Comparison of ENCODE assay signal across 8 cellular contexts in genomic region chr4:177051473-177052060, GRCh38.
DNase-seq lines count a peak whose midpoint lies in the region; ATAC-seq, FAIRE-seq and TF ChIP-seq lines count a peak whose summit lies in the region.

No MANE protein-coding gene starts in this region.

- no peak overlapping the region for H3K4me3 ChIP-seq in upper lobe of left lung

- H3K27ac ChIP-seq in upper lobe of left lung, result no peak overlapping the region

- no peaks in the 10 kb centered on the region for H3K36me3 ChIP-seq in upper lobe of left lung

- peak in 4 of 6 experiments; percentile 6 to 26 (median 17) for TF ChIP-seq CTCF in upper lobe of left lung (IDR thresholded peaks at IDR 0.05)

- peak; percentile 0 for DNase-seq in NCI-H2107 treated with DMSO at 0.1 percent for 48 hours (lab: John Stamatoyannopoulos, UW; ENCODE audit: unreplicated experiment)
- no peak for DNase-seq in NCI-H2107 (lab: John Stamatoyannopoulos, UW)
- peak; percentile 7 for DNase-seq in RCC 7860 (ENCODE audit: low spot score)
- DNase-seq in fibroblast of the conjunctiva (ENCODE audit: low read depth), result peak; percentile 4
- no peak for DNase-seq in upper lobe of left lung
- no peak for DNase-seq in NCI-H128 (lab: John Stamatoyannopoulos, UW; ENCODE audit: unreplicated experiment)

- TF ChIP-seq EP300 in upper lobe of left lung (IDR thresholded peaks at IDR 0.05), result no peak

- H3K9me3 ChIP-seq in upper lobe of left lung, result no peaks in the 10 kb centered on the region

- H3K4me1 ChIP-seq in upper lobe of left lung, result no peaks in the 10 kb centered on the region

- FAIRE-seq in RCC 7860 (lab: Jason Lieb, UNC), result no peak

- no peak for TF ChIP-seq POLR2A in upper lobe of left lung (IDR thresholded peaks at IDR 0.05)

- ATAC-seq in GM19351 (IDR thresholded peaks at IDR 0.05; ENCODE audit: unreplicated experiment), result peak; percentile 90
- ATAC-seq in HG03175 (IDR thresholded peaks at IDR 0.05; ENCODE audit: unreplicated experiment), result peak; percentile 88
- ATAC-seq in upper lobe of left lung (ENCODE audit: low FRiP score in 2 of 2), result peak in 1 of 2 donors; percentile 34

- no peaks in the 10 kb centered on the region for H3K27me3 ChIP-seq in upper lobe of left lung

- WGBS in upper lobe of left lung, 2 donors, result 67% methylated on average over 7 of the region's 7 CpGs

Comparison
In these comparisons a context has a peak if more than half of its experiments do, and no peak if none do; other contexts are left out.
1. DNase-seq: peak in NCI-H2107 treated with DMSO at 0.1 percent for 48 hours (single experiment), RCC 7860 (single experiment) and fibroblast of the conjunctiva (single experiment); none in NCI-H2107 (single experiment), upper lobe of left lung (0 of 2) and NCI-H128 (single experiment).